In the genomic region with DNA sequence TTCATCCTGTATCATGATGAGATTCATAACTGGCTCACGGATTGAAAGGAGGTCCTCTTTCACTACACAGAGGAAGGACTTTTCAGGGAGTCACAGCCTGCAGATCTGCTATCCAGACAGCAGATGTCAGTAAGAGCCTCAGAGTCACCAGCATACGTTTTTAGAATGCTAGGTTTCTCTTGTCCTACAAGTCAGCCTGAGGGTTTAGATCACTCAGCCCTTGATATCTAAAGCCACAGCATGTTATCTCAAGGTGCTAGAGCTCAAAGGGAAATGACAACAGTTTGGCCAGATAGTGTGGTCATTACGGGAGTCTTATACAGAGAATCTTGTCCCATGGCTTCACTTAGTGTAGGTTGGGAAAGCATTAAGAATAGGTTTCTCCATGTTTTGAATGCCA, we compare ENCODE assay signal across 9 cellular contexts. TPM values are rescaled to one million over a fixed set of nuclear protein-coding genes. Genes with fewer than 3 reads are reported as not detected.
DNase-seq lines count a peak whose midpoint lies in the region; TF ChIP-seq lines count a peak whose summit lies in the region.
"Had no signal": no experiment of that assay in that cellular context is flagged by ENCODE, and none has a peak within 500 bp of the region (broad histone marks: within the 10 kb centered on the region; RNA-seq: fewer than 3 reads in every experiment).

No MANE protein-coding gene starts in this region.

- H3K4me1 ChIP-seq in HAP-1 (no peaks in the 10 kb centered on the region), Peyer's patch (peaks cover 0 to 2% (median 0%) of the 10 kb centered on the region in 4 donors), ascending aorta (no peaks in the 10 kb centered on the region)

- intact Hi-C loops in ascending aorta (cut with DNase I) (no loop called here), lower leg skin (cut with DNase I; ENCODE audit: low total_unique reads) (no loop called here)

- DNase-seq in Daoy (ENCODE audit: low read depth) (peak; percentile 13), HAP-1 (ENCODE audit: low spot score in 2 of 2) (peak; percentile 11 to 13), Peyer's patch (no peak), fibroblast of the aortic adventitia (ENCODE audit: low read depth) (peak; percentile 65), superior temporal gyrus (ENCODE audit: extremely low spot score) (peak; percentile 52), NCI-H774 (lab: John Stamatoyannopoulos, UW) (no peak), ascending aorta (ENCODE audit: low spot score in 2 of 2) (no peak), lower leg skin (ENCODE audit: low spot score in 2 of 2) (no peak)
- DNase-seq: pancreas had no signal

- H3K27me3 ChIP-seq in HAP-1 (ENCODE audit: low read depth) (no peaks in the 10 kb centered on the region; the same call in 1 of the 2 replicates), Peyer's patch (no peaks in the 10 kb centered on the region), ascending aorta (no peaks in the 10 kb centered on the region)
- H3K27me3 ChIP-seq: pancreas had no signal

- peak in 4 of 6 experiments; percentile 8 to 70 (median 58) for TF ChIP-seq CTCF in Peyer's patch (IDR thresholded peaks at IDR 0.05)
- peak; percentile 67 for TF ChIP-seq CTCF in fibroblast of the aortic adventitia (IDR thresholded peaks at IDR 0.05; ENCODE audit: insufficient read depth, low read length)
- TF ChIP-seq CTCF in ascending aorta (IDR thresholded peaks at IDR 0.05): peak in 1 of 3 experiments; percentile 31
- TF ChIP-seq CTCF in lower leg skin (IDR thresholded peaks at IDR 0.05): no peak

- 25 to 26% methylated on average over 3 of the region's 3 CpGs for WGBS in lower leg skin, 2 donors

- H3K27ac ChIP-seq in Peyer's patch (no peak overlapping the region), ascending aorta (no peak overlapping the region)
- H3K27ac ChIP-seq: pancreas had no signal

- H3K36me3 ChIP-seq in HAP-1 (replicated peaks) (no peaks in the 10 kb centered on the region), Peyer's patch (no peaks in the 10 kb centered on the region), ascending aorta (no peaks in the 10 kb centered on the region)
- H3K36me3 ChIP-seq: pancreas had no signal

- H3K9me3 ChIP-seq in HAP-1 (no peaks in the 10 kb centered on the region), Peyer's patch (no peaks in the 10 kb centered on the region), ascending aorta (no peaks in the 10 kb centered on the region)
- H3K9me3 ChIP-seq: pancreas had no signal

- H3K4me3 ChIP-seq in HAP-1: no peak overlapping the region
- no peak overlapping the region for H3K4me3 ChIP-seq in Peyer's patch
- no peak overlapping the region for H3K4me3 ChIP-seq in fibroblast of the aortic adventitia (ENCODE audit: low read depth, low read length)
- H3K4me3 ChIP-seq in ascending aorta: no peak overlapping the region
- no peak overlapping the region for H3K4me3 ChIP-seq in lower leg skin (ENCODE audit: low read depth, poor library complexity, severe bottlenecking)
- H3K4me3 ChIP-seq: pancreas had no signal

- TF ChIP-seq POLR2A in Peyer's patch (IDR thresholded peaks at IDR 0.05): no peak
- no peak for TF ChIP-seq POLR2A in lower leg skin (IDR thresholded peaks at IDR 0.05)

- in situ Hi-C loops in HAP-1 (cut with MboI; ENCODE audit: low sequenced_read_pairs): no loop called here

RNA-seq across cellular contexts. Expression of gene SLC46A2, which starts 30.9 kb away (rescaled TPM):
- total RNA-seq in Daoy (2014; rRNA removed; shearing (Covaris generic)): not detected in 2 replicates
- total RNA-seq in Peyer's patch: not detected
- not detected in 2 replicates for total RNA-seq in fibroblast of the aortic adventitia (ENCODE audit: low replicate concordance)
- total RNA-seq in ascending aorta: not detected
- total RNA-seq in lower leg skin: 10 to 100 TPM; 49.5 to 95.9 (median 63.0) TPM

Comparison
In these comparisons a context has a peak if more than half of its experiments do, and no peak if none do; other contexts are left out.
1. DNase-seq: peak in Daoy (single experiment), HAP-1 (2 of 2), fibroblast of the aortic adventitia (single experiment) and superior temporal gyrus (single experiment); none in Peyer's patch (0 of 3), NCI-H774 (single experiment), ascending aorta (0 of 2) and lower leg skin (0 of 2).
2. CTCF ChIP-seq: peak in Peyer's patch (4 of 6) and fibroblast of the aortic adventitia (single experiment); none in lower leg skin (0 of 3).
3. RNA of gene SLC46A2, which starts 30.9 kb away (total RNA-seq): 49.5 to 95.9 TPM in lower leg skin; not detected in ascending aorta (single experiment), not detected in Daoy, not detected in Peyer's patch and not detected in fibroblast of the aortic adventitia; every median in the first group is over 10 times any median in the second.